8 cellular contexts compared by ENCODE assay signal in the genomic region with DNA sequence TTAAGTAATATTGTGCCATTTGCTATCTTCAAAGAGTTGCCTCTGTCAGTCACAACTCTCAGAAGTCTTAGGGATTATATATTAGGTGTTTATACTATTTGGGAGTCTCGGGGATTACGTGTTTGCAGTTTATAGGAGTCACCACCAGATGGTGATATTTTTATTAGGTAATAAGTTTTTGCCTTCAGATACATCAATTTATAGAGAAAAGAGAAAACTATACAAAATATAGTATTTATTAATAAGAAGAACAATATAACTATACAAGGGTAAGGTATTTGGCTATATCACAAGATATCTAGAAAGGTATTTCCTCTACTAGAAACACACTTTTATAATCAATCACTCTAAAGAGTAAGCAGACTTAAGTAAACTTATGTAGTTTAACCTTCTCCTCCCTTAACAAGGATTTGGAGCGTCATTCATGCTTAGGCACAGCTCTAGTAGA. TPM values are rescaled to one million over a fixed set of nuclear protein-coding genes. Genes with fewer than 3 reads are reported as not detected.
DNase-seq lines count a peak whose midpoint lies in the region; ATAC-seq and TF ChIP-seq lines count a peak whose summit lies in the region.

No MANE protein-coding gene starts in this region.

- H3K4me1 ChIP-seq in right lobe of liver: peaks cover 0 to 12% (median 0%) of the 10 kb centered on the region in 4 donors

- no peak for DNase-seq in BJ (ENCODE audit: low read depth)
- peak; percentile 28 for DNase-seq in NCI-H2081 treated with DMSO at 0.1 percent for 48 hours (lab: John Stamatoyannopoulos, UW)
- DNase-seq in astrocyte of the cerebellum (ENCODE audit: low read depth): peak; percentile 38
- no peak for DNase-seq in right lobe of liver
- no peak for DNase-seq in activated gamma-delta T cell (lab: John Stamatoyannopoulos, UW)
- DNase-seq in stimulated activated CD4-positive, alpha-beta T cell treated with anti-CD3 and anti-CD28 coated beads, Interleukin-1b, Interleukin-23, amount 100 ng/mL, for 48 hours: no peak
- DNase-seq in OCI-M2 (lab: John Stamatoyannopoulos, UW; ENCODE audit: unreplicated experiment): no peak

- TF ChIP-seq POLR2A in right lobe of liver (IDR thresholded peaks at IDR 0.05): no peak

- H3K4me3 ChIP-seq in BJ (ENCODE audit: low read depth, low read length) (no peak overlapping the region), astrocyte of the cerebellum (ENCODE audit: low read depth, low read length) (no peak overlapping the region), right lobe of liver (no peak overlapping the region)

- ATAC-seq in GM18867 (IDR thresholded peaks at IDR 0.05; ENCODE audit: unreplicated experiment) (peak; percentile 71), right lobe of liver (peak; percentile 72 to 75 (median 74))

- intact Hi-C loops in right lobe of liver (cut with DNase I): no loop called here

- CTCF ChIA-PET in BJ (lab: Yijun Ruan, JAX): interaction anchor here (0.6 to 1.5 kb wide), 4 partner anchors 10 to 1404 kb away, joined by 3 to 6 read pairs (median 3); no protein-coding TSS in a partner anchor

- no peak overlapping the region for H3K27ac ChIP-seq in right lobe of liver

- POLR2A ChIA-PET in BJ (lab: Charles Lee): no interaction called here

- in situ Hi-C loops in astrocyte of the cerebellum (cut with HindIII; ENCODE audit: low sequenced_read_pairs): no loop called here

- H3K36me3 ChIP-seq in BJ (ENCODE audit: control insufficient read depth, insufficient read depth, low read length) (no peaks in the 10 kb centered on the region), right lobe of liver (no peaks in the 10 kb centered on the region)

- TF ChIP-seq CTCF in BJ (IDR thresholded peaks at IDR 0.05; ENCODE audit: insufficient read depth, low read depth, low read length) (peak; percentile 48), astrocyte of the cerebellum (IDR thresholded peaks at IDR 0.05; ENCODE audit: low read depth, low read length, missing control alignments) (peak; percentile 64), right lobe of liver (IDR thresholded peaks at IDR 0.05) (peak; percentile 46 to 74 (median 70))

- 10% methylated on average over 3 of the region's 3 CpGs for WGBS in right lobe of liver (ENCODE audit: insufficient coverage, low coverage, low lambda C conversion rate, missing lambda C conversion rate)

- H3K9me3 ChIP-seq in right lobe of liver: no peaks in the 10 kb centered on the region

- H3K27me3 ChIP-seq in BJ (ENCODE audit: control insufficient read depth, insufficient read depth, low read length): no peaks in the 10 kb centered on the region
- H3K27me3 ChIP-seq in right lobe of liver: no peaks in the 10 kb centered on the region

RNA-seq across cellular contexts. Expression of a gene that starts 10.7 kb away (rescaled TPM):
- polyA plus RNA-seq in BJ (2011; rRNA removed): 12.4 and 30.8 TPM in 2 replicates
- 13.2 and 13.7 TPM in 2 replicates for polyA minus RNA-seq in BJ (2011; rRNA and poly(A)+ RNA removed)
- 10 to 100 TPM; 17.6 to 39.1 (median 22.7) TPM for total RNA-seq in right lobe of liver

Comparison
In these comparisons a context has a peak if more than half of its experiments do, and no peak if none do; other contexts are left out.
1. DNase-seq: peak in NCI-H2081 treated with DMSO at 0.1 percent for 48 hours (single experiment) and astrocyte of the cerebellum (single experiment); none in BJ (single experiment), right lobe of liver (0 of 3), activated gamma-delta T cell (single experiment), stimulated activated CD4-positive, alpha-beta T cell treated with anti-CD3 and anti-CD28 coated beads, Interleukin-1b, Interleukin-23, amount 100 ng/mL, for 48 hours (single experiment) and OCI-M2 (single experiment).
2. Peak in every context shown above with its lines, with median percentiles within 50 percentile points of each other: CTCF ChIP-seq.